In genomic region chr15:65201918-65202317, GRCh38 we compare ENCODE assay signal across 26 cellular contexts. TPM values are rescaled to one million over a fixed set of nuclear protein-coding genes. Genes with fewer than 3 reads are reported as not detected.
"Had no signal": no experiment of that assay in that cellular context is flagged by ENCODE, and none has a peak within 500 bp of the region (broad histone marks: within the 10 kb centered on the region; RNA-seq: fewer than 3 reads in every experiment).

No MANE protein-coding gene starts in this region.

- DNase-seq: activated CD4-positive, alpha-beta T cell treated with anti-CD3 and anti-CD28 coated beads for 4 hours; activated CD4-positive, alpha-beta T cell treated with anti-CD3 and anti-CD28 coated beads, Interleukin-2, amount 50 U/mL, for 4 hours; activated CD8-positive, alpha-beta memory T cell treated with anti-CD3 and anti-CD28 coated beads, Interleukin-2, amount 50 U/mL, for 48 hours; activated CD8-positive, alpha-beta T cell treated with anti-CD3 and anti-CD28 coated beads, Interleukin-2, amount 10 ng/mL, durations not matched to agents 7 days and 5 days; activated naive CD4-positive, alpha-beta T cell treated with Interleukin-2 at 50 U/mL for 16 hours; activated naive CD8-positive, alpha-beta T cell treated with anti-CD3 and anti-CD28 coated beads, Interleukin-2, amount 50 U/mL, for 24 hours; activated T-cell treated with anti-CD3 and anti-CD28 coated beads, Interleukin-2, amount 50 U/mL, for 1 hour; amniotic stem cell; body of pancreas; MG63; NCI-H1092; NCI-H1436; NCI-H187 treated with DMSO at 0.1 percent for 48 hours; NCI-H2081 treated with DMSO at 0.1 percent for 48 hours; NCI-H2171 treated with DMSO at 0.1 percent for 48 hours; NCI-H226; NCI-H524 treated with DMSO at 0.1 percent for 48 hours; NCI-H774; Peyer's patch; Right ventricle myocardium superior; SJCRH30; SK-N-SH had no signal

- ATAC-seq: activated CD4-positive, CD25-positive, alpha-beta regulatory T cell treated with anti-CD3 and anti-CD28 coated beads, Interleukin-2, amount 50 U/mL, for 24 hours; activated CD8-positive, alpha-beta T cell treated with anti-CD3 and anti-CD28 coated beads, Interleukin-2, amount 10 ng/mL, durations not matched to agents 7 days and 5 days; activated naive CD4-positive, alpha-beta T cell treated with anti-CD3 and anti-CD28 coated beads, Interleukin-2, amount 50 U/mL, for 72 hours; activated naive CD8-positive, alpha-beta T cell treated with anti-CD3 and anti-CD28 coated beads, Interleukin-2, amount 50 U/mL, for 24 hours; body of pancreas; HepG2 had no signal

- H3K4me3 ChIP-seq: ascending aorta, body of pancreas, MG63, Peyer's patch, SJCRH30 had no signal

RNA-seq across cellular contexts. Expression of gene CILP, which starts 9.4 kb away (rescaled TPM):
- total RNA-seq: HepG2, SJCRH30 had no signal
